Comparison of ENCODE assay signal across 1 cellular context in the genomic region with DNA sequence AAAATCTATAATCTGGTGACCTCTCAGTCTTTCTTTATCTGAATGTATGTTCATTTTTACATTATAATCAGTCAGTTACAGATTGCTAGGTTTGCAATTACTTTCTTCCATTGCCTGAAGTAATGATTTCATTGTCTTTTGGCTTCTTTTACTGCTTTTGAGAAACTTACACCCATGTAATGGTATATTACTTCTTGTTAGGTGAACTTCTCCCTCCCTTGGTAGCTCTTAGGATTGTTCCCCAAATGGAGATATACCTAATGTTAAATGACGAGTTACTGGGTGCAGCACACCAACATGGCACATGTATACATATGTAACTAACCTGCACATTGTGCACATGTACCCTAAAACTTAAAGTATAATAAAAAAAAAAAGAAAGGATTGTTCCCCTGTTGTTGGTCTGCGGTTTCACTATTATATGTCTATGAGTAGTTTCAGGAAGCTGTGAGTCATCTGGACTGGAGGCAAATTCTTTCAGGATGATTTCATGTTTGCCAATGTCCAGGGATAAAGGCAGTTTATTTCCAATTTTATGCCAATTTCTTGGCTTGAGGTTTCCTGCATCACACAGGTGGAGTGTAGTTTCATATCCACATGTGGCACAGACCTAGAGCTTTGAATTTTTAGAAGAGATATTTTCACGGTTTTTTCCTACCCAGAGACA.
TF ChIP-seq lines count a peak whose summit lies in the region.

No MANE protein-coding gene starts in this region.

TF ChIP-seq in SK-N-SH, 30 proteins besides CTCF, POLR2A, EP300 and RAD21 (continued from another document):
- TF ChIP-seq, protein P1, sequence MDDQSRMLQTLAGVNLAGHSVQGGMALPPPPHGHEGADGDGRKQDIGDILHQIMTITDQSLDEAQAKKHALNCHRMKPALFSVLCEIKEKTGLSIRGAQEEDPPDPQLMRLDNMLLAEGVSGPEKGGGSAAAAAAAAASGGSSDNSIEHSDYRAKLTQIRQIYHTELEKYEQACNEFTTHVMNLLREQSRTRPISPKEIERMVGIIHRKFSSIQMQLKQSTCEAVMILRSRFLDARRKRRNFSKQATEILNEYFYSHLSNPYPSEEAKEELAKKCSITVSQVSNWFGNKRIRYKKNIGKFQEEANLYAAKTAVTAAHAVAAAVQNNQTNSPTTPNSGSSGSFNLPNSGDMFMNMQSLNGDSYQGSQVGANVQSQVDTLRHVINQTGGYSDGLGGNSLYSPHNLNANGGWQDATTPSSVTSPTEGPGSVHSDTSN (IDR thresholded peaks at IDR 0.05): peak; percentile 54; the same call in 1 of the 2 replicates
- TF ChIP-seq, protein P2, sequence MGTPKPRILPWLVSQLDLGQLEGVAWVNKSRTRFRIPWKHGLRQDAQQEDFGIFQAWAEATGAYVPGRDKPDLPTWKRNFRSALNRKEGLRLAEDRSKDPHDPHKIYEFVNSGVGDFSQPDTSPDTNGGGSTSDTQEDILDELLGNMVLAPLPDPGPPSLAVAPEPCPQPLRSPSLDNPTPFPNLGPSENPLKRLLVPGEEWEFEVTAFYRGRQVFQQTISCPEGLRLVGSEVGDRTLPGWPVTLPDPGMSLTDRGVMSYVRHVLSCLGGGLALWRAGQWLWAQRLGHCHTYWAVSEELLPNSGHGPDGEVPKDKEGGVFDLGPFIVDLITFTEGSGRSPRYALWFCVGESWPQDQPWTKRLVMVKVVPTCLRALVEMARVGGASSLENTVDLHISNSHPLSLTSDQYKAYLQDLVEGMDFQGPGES (IDR thresholded peaks at IDR 0.05; ENCODE audit: low read depth, low read length): no peak
- TF ChIP-seq TEAD4 (IDR thresholded peaks at IDR 0.05; ENCODE audit: borderline replicate concordance, insufficient read depth): peak; percentile 77
- peak; percentile 76 for TF ChIP-seq TCF12 (IDR thresholded peaks at IDR 0.05)
- TF ChIP-seq NFIC (IDR thresholded peaks at IDR 0.05; ENCODE audit: borderline replicate concordance): peak; percentile 64; the same call in 1 of the 2 replicates
- peak; percentile 92 for TF ChIP-seq JUND (IDR thresholded peaks at IDR 0.05)
TF ChIP-seq in SK-N-SH: peak in this region for 7.
